ENCODE assay signal across 8 cellular contexts in the genomic region with DNA sequence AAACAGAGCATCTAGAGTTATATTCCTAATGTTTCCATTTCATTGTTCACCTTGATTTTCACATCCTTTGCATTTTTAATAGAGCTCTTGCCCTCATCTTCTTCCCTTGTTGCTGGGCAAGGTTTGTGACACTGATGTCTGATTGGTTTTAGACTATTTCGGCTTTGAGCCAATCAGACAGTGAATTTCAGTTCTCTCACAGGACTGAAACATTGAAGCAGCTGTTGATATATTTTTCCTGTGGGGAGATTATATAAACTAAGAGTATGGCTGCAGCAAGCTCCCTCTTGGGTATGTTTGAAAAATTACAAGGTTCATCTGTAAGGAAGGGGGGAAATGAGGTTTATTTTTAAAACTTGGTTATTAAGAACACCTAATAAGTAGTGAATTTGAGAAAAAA. TPM values are rescaled to one million over a fixed set of nuclear protein-coding genes. Genes with fewer than 3 reads are reported as not detected.
A peak's percentile ranks its signal among the peaks of the same experiment; 100 is the strongest.
DNase-seq lines count a peak whose midpoint lies in the region; ATAC-seq and TF ChIP-seq lines count a peak whose summit lies in the region.

No MANE protein-coding gene starts in this region.

- peak overlapping the region; percentile 59 for H3K27ac Mint-ChIP-seq in stimulated activated memory B cell treated with anti-CD40 and anti-IgM and Interleukin-4, amounts not matched to agents 10 μg/mL and 1 μg/mL and 100 μg/mL, for 72 hours

- no peaks in the 10 kb centered on the region for H3K27me3 ChIP-seq in vagina

- H3K4me1 Mint-ChIP-seq in stimulated activated memory B cell treated with anti-CD40 and anti-IgM and Interleukin-4, amounts not matched to agents 10 μg/mL and 1 μg/mL and 100 μg/mL, for 72 hours = peaks cover 24% of the 10 kb centered on the region

- intact Hi-C loops in vagina (cut with DNase I) = no loop called here

- peaks cover 3% of the 10 kb centered on the region for H3K9me3 Mint-ChIP-seq in stimulated activated memory B cell treated with anti-CD40 and anti-IgM and Interleukin-4, amounts not matched to agents 10 μg/mL and 1 μg/mL and 100 μg/mL, for 72 hours

- H3K4me1 ChIP-seq in vagina = peaks cover 64% of the 10 kb centered on the region

- H3K27ac ChIP-seq in vagina = no peak overlapping the region

- TF ChIP-seq POLR2A in vagina (IDR thresholded peaks at IDR 0.05) = no peak

- no peaks in the 10 kb centered on the region for H3K36me3 ChIP-seq in vagina

- TF ChIP-seq CTCF in vagina (IDR thresholded peaks at IDR 0.05) = no peak

- H3K9me3 ChIP-seq in vagina = no peaks in the 10 kb centered on the region

- no peak overlapping the region for H3K4me3 ChIP-seq in vagina

- peak; percentile 25 for DNase-seq in activated CD4-positive, alpha-beta T cell treated with anti-CD3 and anti-CD28 coated beads for 48 hours
- no peak for DNase-seq in activated CD4-positive, alpha-beta T cell treated with anti-CD3 and anti-CD28 coated beads, Interleukin-2, amount 50 U/mL, for 48 hours
- DNase-seq in NCI-H2171 (lab: John Stamatoyannopoulos, UW) (peak; percentile 8), amniotic stem cell (lab: John Stamatoyannopoulos, UW) (peak; percentile 36), iPS DF 4.7 (ENCODE audit: extremely low read depth, low spot score) (peak; percentile 16), vagina (ENCODE audit: extremely low spot score in 2 of 2) (no peak), HuH-7.5 (ENCODE audit: low spot score) (no peak)

- H3K27me3 Mint-ChIP-seq in stimulated activated memory B cell treated with anti-CD40 and anti-IgM and Interleukin-4, amounts not matched to agents 10 μg/mL and 1 μg/mL and 100 μg/mL, for 72 hours = no peaks in the 10 kb centered on the region

- ATAC-seq in stimulated activated memory B cell treated with anti-CD40 and anti-IgM and Interleukin-4, amounts not matched to agents 10 μg/mL and 1 μg/mL and 100 μg/mL, for 72 hours = peak; percentile 71

- no peak overlapping the region for H3K4me3 Mint-ChIP-seq in stimulated activated memory B cell treated with anti-CD40 and anti-IgM and Interleukin-4, amounts not matched to agents 10 μg/mL and 1 μg/mL and 100 μg/mL, for 72 hours

- H3K36me3 Mint-ChIP-seq in stimulated activated memory B cell treated with anti-CD40 and anti-IgM and Interleukin-4, amounts not matched to agents 10 μg/mL and 1 μg/mL and 100 μg/mL, for 72 hours = peaks cover 35% of the 10 kb centered on the region

RNA-seq across cellular contexts. Expression of a gene that starts 51.2 kb away (rescaled TPM):
- total RNA-seq in vagina = 46.4 TPM

Comparison
In these comparisons a context has a peak if more than half of its experiments do, and no peak if none do; other contexts are left out.
1. DNase-seq: peak in activated CD4-positive, alpha-beta T cell treated with anti-CD3 and anti-CD28 coated beads for 48 hours (single experiment), NCI-H2171 (single experiment), amniotic stem cell (single experiment) and iPS DF 4.7 (single experiment); none in activated CD4-positive, alpha-beta T cell treated with anti-CD3 and anti-CD28 coated beads, Interleukin-2, amount 50 U/mL, for 48 hours (0 of 2), vagina (0 of 2) and HuH-7.5 (single experiment).